8 cellular contexts compared by ENCODE assay signal in the genomic region with DNA sequence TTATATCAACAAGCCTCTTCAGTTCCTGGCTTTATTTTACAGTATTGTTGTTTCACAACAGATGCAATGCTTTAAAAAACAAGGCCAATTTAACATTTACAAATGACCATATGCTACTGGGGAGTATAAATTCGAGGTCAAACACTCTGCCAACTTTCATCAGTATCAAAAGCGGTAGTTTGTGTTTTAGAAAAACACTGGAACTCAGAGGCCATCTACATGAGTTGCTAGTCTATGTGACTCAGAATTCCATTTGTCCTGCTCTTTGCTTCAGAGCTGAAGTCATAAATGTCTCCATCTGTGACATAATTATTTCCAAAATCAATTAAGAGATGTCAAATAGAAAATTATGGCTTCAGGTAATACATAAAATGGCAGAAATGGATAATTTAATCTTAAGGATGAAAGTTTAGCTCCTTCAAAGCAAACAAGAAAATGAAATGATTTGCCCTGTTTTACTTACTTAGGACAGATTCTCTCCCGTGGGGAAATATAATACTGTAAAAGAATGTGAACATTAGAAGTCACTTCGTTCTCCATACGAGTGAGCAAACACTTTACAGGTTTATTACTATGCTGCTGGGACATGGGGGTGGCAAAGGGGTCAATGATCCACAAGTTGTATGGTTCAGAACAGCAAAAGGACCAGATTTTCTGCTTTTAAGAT. TPM values are rescaled to one million over a fixed set of nuclear protein-coding genes. Genes with fewer than 3 reads are reported as not detected.
A peak's percentile ranks its signal among the peaks of the same experiment; 100 is the strongest.
DNase-seq lines count a peak whose midpoint lies in the region; ATAC-seq, FAIRE-seq and TF ChIP-seq lines count a peak whose summit lies in the region.

No MANE protein-coding gene starts in this region.

- DNase-seq in activated naive CD4-positive, alpha-beta T cell treated with anti-CD3 and anti-CD28 coated beads, Interleukin-2, amount 10 ng/mL, durations not matched to agents 7 days and 5 days, result no peak
- DNase-seq in activated naive CD4-positive, alpha-beta T cell treated with anti-CD3 and anti-CD28 coated beads, Interleukin-2, amount 50 U/mL, for 16 hours, result no peak
- DNase-seq in activated CD4-positive, alpha-beta memory T cell treated with anti-CD3 and anti-CD28 coated beads, Interleukin-2, amount 10 ng/mL, durations not matched to agents 7 days and 5 days, result no peak
- DNase-seq in foreskin keratinocyte (no peak), GM12891 (ENCODE audit: insufficient read length, low spot score) (no peak), SHP77 treated with DMSO at 0.1 percent for 48 hours (lab: John Stamatoyannopoulos, UW) (no peak)

- H3K36me3 Mint-ChIP-seq in activated naive CD4-positive, alpha-beta T cell treated with anti-CD3 and anti-CD28 coated beads, Interleukin-2, amount 10 ng/mL, durations not matched to agents 7 days and 5 days, result peaks cover 31% of the 10 kb centered on the region
- peaks cover 22% of the 10 kb centered on the region for H3K36me3 Mint-ChIP-seq in activated CD4-positive, alpha-beta memory T cell treated with anti-CD3 and anti-CD28 coated beads, Interleukin-2, amount 10 ng/mL, durations not matched to agents 7 days and 5 days (ENCODE audit: low read depth)

- peak overlapping the region; percentile 96 for H3K4me3 Mint-ChIP-seq in activated naive CD4-positive, alpha-beta T cell treated with anti-CD3 and anti-CD28 coated beads, Interleukin-2, amount 10 ng/mL, durations not matched to agents 7 days and 5 days
- peak overlapping the region; percentile 89 for H3K4me3 Mint-ChIP-seq in activated CD4-positive, alpha-beta memory T cell treated with anti-CD3 and anti-CD28 coated beads, Interleukin-2, amount 10 ng/mL, durations not matched to agents 7 days and 5 days

- H3K9ac ChIP-seq in subcutaneous abdominal adipose tissue (ENCODE audit: low read length in 5 of 5), result peak overlapping the region in 1 of 5 donors; percentile 19

- H3K27ac ChIP-seq in foreskin keratinocyte (peak overlapping the region; percentile 2), subcutaneous abdominal adipose tissue (ENCODE audit: low read depth, low read length) (peak overlapping the region; percentile 90)

- no peak for FAIRE-seq in GM12891 (lab: Jason Lieb, UNC)

- H3K9me3 ChIP-seq in subcutaneous abdominal adipose tissue (ENCODE audit: control insufficient read depth in 5 of 5, low read length in 5 of 5), result no peaks in the 10 kb centered on the region

- peaks cover 62% of the 10 kb centered on the region for H3K4me1 Mint-ChIP-seq in activated naive CD4-positive, alpha-beta T cell treated with anti-CD3 and anti-CD28 coated beads, Interleukin-2, amount 10 ng/mL, durations not matched to agents 7 days and 5 days
- H3K4me1 Mint-ChIP-seq in activated CD4-positive, alpha-beta memory T cell treated with anti-CD3 and anti-CD28 coated beads, Interleukin-2, amount 10 ng/mL, durations not matched to agents 7 days and 5 days, result peaks cover 55% of the 10 kb centered on the region

- no peaks in the 10 kb centered on the region for H3K36me3 ChIP-seq in subcutaneous abdominal adipose tissue (ENCODE audit: control insufficient read depth in 5 of 5, insufficient read depth in 5 of 5, low read length in 5 of 5)

- ATAC-seq in foreskin keratinocyte, result no peak
- no peak for ATAC-seq in GM18870 (IDR thresholded peaks at IDR 0.05; ENCODE audit: unreplicated experiment)

- H3K9me3 Mint-ChIP-seq in activated naive CD4-positive, alpha-beta T cell treated with anti-CD3 and anti-CD28 coated beads, Interleukin-2, amount 10 ng/mL, durations not matched to agents 7 days and 5 days, result no peaks in the 10 kb centered on the region
- no peaks in the 10 kb centered on the region for H3K9me3 Mint-ChIP-seq in activated CD4-positive, alpha-beta memory T cell treated with anti-CD3 and anti-CD28 coated beads, Interleukin-2, amount 10 ng/mL, durations not matched to agents 7 days and 5 days

- peak overlapping the region; percentile 5 for H3K27ac Mint-ChIP-seq in activated naive CD4-positive, alpha-beta T cell treated with anti-CD3 and anti-CD28 coated beads, Interleukin-2, amount 10 ng/mL, durations not matched to agents 7 days and 5 days
- peak overlapping the region; percentile 37 for H3K27ac Mint-ChIP-seq in activated CD4-positive, alpha-beta memory T cell treated with anti-CD3 and anti-CD28 coated beads, Interleukin-2, amount 10 ng/mL, durations not matched to agents 7 days and 5 days

- H3K4me1 ChIP-seq in foreskin keratinocyte (peaks cover 34% of the 10 kb centered on the region), subcutaneous abdominal adipose tissue (ENCODE audit: control insufficient read depth in 5 of 5, insufficient read depth in 5 of 5, low read length in 5 of 5) (peaks cover 3 to 51% (median 37%) of the 10 kb centered on the region in 5 donors)

- CTCF ChIA-PET in activated naive CD4-positive, alpha-beta T cell treated with anti-CD3 and anti-CD28 coated beads, Interleukin-2, amount 10 ng/mL, durations not matched to agents 7 days and 5 days (lab: Charles Lee), result interaction anchor here (0.5 to 1.8 kb wide), 2 partner anchors 41 to 527 kb away, joined by 3 to 7 read pairs; no protein-coding TSS in a partner anchor
- CTCF ChIA-PET in activated CD4-positive, alpha-beta memory T cell treated with anti-CD3 and anti-CD28 coated beads, Interleukin-2, amount 10 ng/mL, durations not matched to agents 7 days and 5 days (lab: Charles Lee), result interaction anchor here (0.7 to 1.7 kb wide), 3 partner anchors 16 to 41 kb away, joined by 3 to 6 read pairs (median 4); no protein-coding TSS in a partner anchor

- TF ChIP-seq CTCF in foreskin keratinocyte (conservative IDR thresholded peaks at IDR 0.05), result no peak

- no peaks in the 10 kb centered on the region for H3K27me3 Mint-ChIP-seq in activated naive CD4-positive, alpha-beta T cell treated with anti-CD3 and anti-CD28 coated beads, Interleukin-2, amount 10 ng/mL, durations not matched to agents 7 days and 5 days
- no peaks in the 10 kb centered on the region for H3K27me3 Mint-ChIP-seq in activated CD4-positive, alpha-beta memory T cell treated with anti-CD3 and anti-CD28 coated beads, Interleukin-2, amount 10 ng/mL, durations not matched to agents 7 days and 5 days

- H3K4me3 ChIP-seq in subcutaneous abdominal adipose tissue (ENCODE audit: low read depth in 1 of 5, low read length in 5 of 5), result no peak overlapping the region

- TF ChIP-seq POLR2A in GM12891 (IDR thresholded peaks at IDR 0.05; ENCODE audit: low read depth, low read length), result no peak

- H3K27me3 ChIP-seq in foreskin keratinocyte (no peaks in the 10 kb centered on the region), subcutaneous abdominal adipose tissue (ENCODE audit: control insufficient read depth in 5 of 5, insufficient read depth in 4 of 5, low read length in 5 of 5) (no peaks in the 10 kb centered on the region)

- POLR2A ChIA-PET in activated CD4-positive, alpha-beta memory T cell treated with anti-CD3 and anti-CD28 coated beads, Interleukin-2, amount 10 ng/mL, durations not matched to agents 7 days and 5 days (lab: Charles Lee), result interaction anchor here (0.7 to 8.5 kb wide), 5 partner anchors 13 to 86 kb away, joined by 3 to 70 read pairs (median 10); no protein-coding TSS in a partner anchor

TF ChIP-seq in GM12891, 5 proteins besides CTCF, POLR2A, EP300 and RAD21:
- TF ChIP-seq POLR2AphosphoS5 (IDR thresholded peaks at IDR 0.05; ENCODE audit: low read depth, low read length) (no peak), SPI1 (IDR thresholded peaks at IDR 0.05; ENCODE audit: low read depth, low read length) (no peak), PAX5 (IDR thresholded peaks at IDR 0.05; ENCODE audit: insufficient read depth, low read length, severe bottlenecking) (no peak), POU2F2 (IDR thresholded peaks at IDR 0.05; ENCODE audit: low read depth, low read length) (no peak), TAF1 (IDR thresholded peaks at IDR 0.05; ENCODE audit: low read depth, low read length) (no peak)

RNA-seq across cellular contexts. Expression of a gene that starts 3.7 kb away (rescaled TPM):
- 10 to 100 TPM; 55.4 to 62.6 TPM for total RNA-seq in activated CD4-positive, alpha-beta memory T cell treated with anti-CD3 and anti-CD28 coated beads, Interleukin-2, amount 10 ng/mL, durations not matched to agents 7 days and 5 days
- 57.0 and 66.5 TPM in 2 replicates for total RNA-seq in foreskin keratinocyte
- 20.1 and 21.7 TPM in 2 replicates for polyA plus RNA-seq in foreskin keratinocyte
- 12.0 TPM for polyA plus RNA-seq in GM12891 (2012; ENCODE audit: low read depth, missing spikeins)
